11 cellular contexts compared by ENCODE assay signal in genomic region chr2:233501198-233502076, GRCh38.
DNase-seq lines count a peak whose midpoint lies in the region; ATAC-seq and TF ChIP-seq lines count a peak whose summit lies in the region.
"Had no signal": no experiment of that assay in that cellular context is flagged by ENCODE, and none has a peak within 500 bp of the region (broad histone marks: within the 10 kb centered on the region; RNA-seq: fewer than 3 reads in every experiment).

No MANE protein-coding gene starts in this region.

- no peak for TF ChIP-seq POLR2A in gastroesophageal sphincter (IDR thresholded peaks at IDR 0.05)

- no peak overlapping the region for H3K27ac ChIP-seq in gastroesophageal sphincter

- no peak for TF ChIP-seq EP300 in gastroesophageal sphincter (IDR thresholded peaks at IDR 0.05)

- 87 to 96% methylated on average over 3 of the region's 3 CpGs for WGBS in gastroesophageal sphincter (ENCODE audit: low coverage in 1 of 2), 2 donors

- H3K9me3 ChIP-seq in gastroesophageal sphincter = peaks cover 0 to 25% (median 0%) of the 10 kb centered on the region in 3 donors

- no peaks in the 10 kb centered on the region for H3K4me1 ChIP-seq in gastroesophageal sphincter

- ATAC-seq in GM19035 (IDR thresholded peaks at IDR 0.05; ENCODE audit: unreplicated experiment) = peak; percentile 68
- ATAC-seq in HG02852 (IDR thresholded peaks at IDR 0.05; ENCODE audit: unreplicated experiment) = peak; percentile 74
- ATAC-seq in gastroesophageal sphincter = no peak
- no peak for ATAC-seq in HG02970 (IDR thresholded peaks at IDR 0.05; ENCODE audit: low FRiP score, unreplicated experiment)

- TF ChIP-seq CTCF in gastroesophageal sphincter (IDR thresholded peaks at IDR 0.05) = no peak

- H3K4me3 ChIP-seq in skeletal muscle cell (ENCODE audit: low read depth, low read length) (no peak overlapping the region), gastroesophageal sphincter (no peak overlapping the region)

- peaks cover 2 to 98% of the 10 kb centered on the region in 2 donors for H3K36me3 ChIP-seq in gastroesophageal sphincter

- DNase-seq in astrocyte of the hippocampus (ENCODE audit: low read depth, low spot score) (peak; percentile 48), skeletal muscle cell (ENCODE audit: low read depth) (peak; percentile 42), NCI-H146 treated with DMSO at 0.1 percent for 48 hours (lab: John Stamatoyannopoulos, UW; ENCODE audit: unreplicated experiment) (no peak)
- DNase-seq: DND-41; effector CD4-positive, alpha-beta T cell; NCI-H1694 treated with DMSO at 0.1 percent for 48 hours; stimulated activated CD4-positive, alpha-beta T cell treated with anti-CD3 and anti-CD28 coated beads, Interleukin-12 subunit alpha, Interleukin-12 subunit beta, amount 100 ng/mL, for 4 hours had no signal

- no peaks in the 10 kb centered on the region for H3K27me3 ChIP-seq in gastroesophageal sphincter

Comparison
In these comparisons a context has a peak if more than half of its experiments do, and no peak if none do; other contexts are left out.
1. ATAC-seq: peak in GM19035 (single experiment) and HG02852 (single experiment); none in gastroesophageal sphincter (single experiment) and HG02970 (single experiment).